ENCODE assay signal across 8 cellular contexts in genomic region chr10:12484945-12485805, GRCh38.
A peak's percentile ranks its signal among the peaks of the same experiment; 100 is the strongest.
DNase-seq lines count a peak whose midpoint lies in the region; ATAC-seq and TF ChIP-seq lines count a peak whose summit lies in the region.

No MANE protein-coding gene starts in this region.

- peak; percentile 40 for TF ChIP-seq CTCF in GM10248 (IDR thresholded peaks at IDR 0.05; ENCODE audit: control extremely low read depth, extremely low read depth, low read depth, missing control alignments)
- TF ChIP-seq CTCF in LNCaP clone FGC (IDR thresholded peaks at IDR 0.05; ENCODE audit: control insufficient read depth, extremely low read depth, insufficient read depth) = peak; percentile 9; the same call in 1 of the 2 replicates
- no peak for TF ChIP-seq CTCF in type B pancreatic cell (conservative IDR thresholded peaks at IDR 0.05)

- CTCF ChIA-PET in GM10248 (lab: Yijun Ruan, JAX) = interaction anchor here (0.7 to 3.7 kb wide), 7 partner anchors 9 to 271 kb away, joined by 3 to 15 read pairs (median 4); no protein-coding TSS in a partner anchor

- H3K4me3 Mint-ChIP-seq in activated T-cell treated with anti-CD3 and anti-CD28 coated beads, Interleukin-2, amount 50 U/mL, for 4 hours = peak overlapping the region; percentile 21
- no peak overlapping the region for H3K4me3 Mint-ChIP-seq in type B pancreatic cell

- no peak overlapping the region for H3K4me3 ChIP-seq in LNCaP clone FGC (ENCODE audit: low read depth, low read length)

- H3K4me1 Mint-ChIP-seq in activated T-cell treated with anti-CD3 and anti-CD28 coated beads, Interleukin-2, amount 50 U/mL, for 4 hours (ENCODE audit: low read depth) = peaks cover 29% of the 10 kb centered on the region
- peaks cover 38% of the 10 kb centered on the region for H3K4me1 Mint-ChIP-seq in type B pancreatic cell (ENCODE audit: unreplicated experiment)

- H3K27ac Mint-ChIP-seq in type B pancreatic cell = peak overlapping the region; percentile 50

- POLR2A ChIA-PET in GM10248 (lab: Yijun Ruan, JAX) = no interaction called here

- DNase-seq in GM10248 (ENCODE audit: extremely low spot score) (peak; percentile 80), LNCaP clone FGC (ENCODE audit: low read depth) (no peak), left kidney (ENCODE audit: low read depth, low spot score) (peak; percentile 47), type B pancreatic cell (ENCODE audit: extremely low spot score, unreplicated experiment) (no peak), NCI-H1092 treated with DMSO at 0.1 percent for 48 hours (lab: John Stamatoyannopoulos, UW) (no peak), HPDE6-E6E7 (ENCODE audit: extremely low spot score) (no peak)
- peak; percentile 18 for DNase-seq in activated T-cell treated with anti-CD3 and anti-CD28 coated beads, Interleukin-2, amount 50 U/mL, for 4 hours

- no peaks in the 10 kb centered on the region for H3K27me3 Mint-ChIP-seq in activated T-cell treated with anti-CD3 and anti-CD28 coated beads, Interleukin-2, amount 50 U/mL, for 4 hours (ENCODE audit: low read depth)
- no peaks in the 10 kb centered on the region for H3K27me3 Mint-ChIP-seq in type B pancreatic cell

- H3K36me3 Mint-ChIP-seq in activated T-cell treated with anti-CD3 and anti-CD28 coated beads, Interleukin-2, amount 50 U/mL, for 4 hours (ENCODE audit: insufficient read depth) = peaks cover 5% of the 10 kb centered on the region
- peaks cover 3% of the 10 kb centered on the region for H3K36me3 Mint-ChIP-seq in type B pancreatic cell

- ATAC-seq in GM21515 (IDR thresholded peaks at IDR 0.05; ENCODE audit: unreplicated experiment) = peak; percentile 78
- ATAC-seq in activated T-cell treated with anti-CD3 and anti-CD28 coated beads, Interleukin-2, amount 50 U/mL, for 4 hours = peak; percentile 74

- peaks cover 3% of the 10 kb centered on the region for H3K9me3 Mint-ChIP-seq in activated T-cell treated with anti-CD3 and anti-CD28 coated beads, Interleukin-2, amount 50 U/mL, for 4 hours
- no peaks in the 10 kb centered on the region for H3K9me3 Mint-ChIP-seq in type B pancreatic cell

Comparison
In these comparisons a context has a peak if more than half of its experiments do, and no peak if none do; other contexts are left out.
1. DNase-seq: peak in GM10248 (single experiment), activated T-cell treated with anti-CD3 and anti-CD28 coated beads, Interleukin-2, amount 50 U/mL, for 4 hours (single experiment) and left kidney (single experiment); none in LNCaP clone FGC (single experiment), type B pancreatic cell (single experiment), NCI-H1092 treated with DMSO at 0.1 percent for 48 hours (single experiment) and HPDE6-E6E7 (single experiment).